Comparison of ENCODE assay signal across 1 cellular context in genomic region chr17:76384987-76385891, GRCh38.
TF ChIP-seq lines count a peak whose summit lies in the region.

No MANE protein-coding gene starts in this region.

TF ChIP-seq in IMR-90, 13 proteins besides CTCF, POLR2A, EP300 and RAD21:
- TF ChIP-seq MXI1 (IDR thresholded peaks at IDR 0.05; ENCODE audit: borderline replicate concordance, low read depth, low read length) (no peak), MAZ (IDR thresholded peaks at IDR 0.05; ENCODE audit: borderline replicate concordance, low read depth, low read length) (peak; percentile 41; the same call in 1 of the 2 replicates), CHD1 (IDR thresholded peaks at IDR 0.05; ENCODE audit: low read depth, low read length) (peak; percentile 72; the same call in 1 of the 2 replicates), FOS (IDR thresholded peaks at IDR 0.05; ENCODE audit: low read depth, low read length) (peak; percentile 72), RCOR1 (IDR thresholded peaks at IDR 0.05; ENCODE audit: insufficient replicate concordance, low read length) (no peak), NFE2L2 (IDR thresholded peaks at IDR 0.05; ENCODE audit: low read depth, low read length) (no peak)
